In genomic region chr11:61337706-61338268, GRCh38 we compare ENCODE assay signal across 17 cellular contexts.
"Had no signal": no experiment of that assay in that cellular context is flagged by ENCODE, and none has a peak within 500 bp of the region (broad histone marks: within the 10 kb centered on the region; RNA-seq: fewer than 3 reads in every experiment).

No MANE protein-coding gene starts in this region.

- DNase-seq: colonic mucosa; dorsolateral prefrontal cortex; effector memory CD8-positive, alpha-beta T cell; erythroblast; foreskin keratinocyte; left colon; mammary epithelial cell; natural killer cell; occipital lobe; small intestine; stimulated activated CD4-positive, alpha-beta T cell treated with anti-CD3 and anti-CD28 coated beads, Interleukin-12 subunit alpha, Interleukin-12 subunit beta, amount 100 ng/mL, for 4 hours; stimulated activated naive CD4-positive, alpha-beta T cell treated with Interleukin-2 at 50 U/mL for 16 hours; trophoblast cell had no signal

- H3K27ac ChIP-seq: cardiac muscle cell, colonic mucosa, foreskin keratinocyte, hepatocyte, neural progenitor cell had no signal

- H3K27me3 Mint-ChIP-seq: effector memory CD8-positive, alpha-beta T cell had no signal

- H3K4me3 ChIP-seq: cardiac muscle cell, colonic mucosa, dorsolateral prefrontal cortex, hepatocyte, neural progenitor cell had no signal

- H3K27me3 ChIP-seq: cardiac muscle cell, colonic mucosa, dorsolateral prefrontal cortex, foreskin keratinocyte, hepatocyte, neural progenitor cell had no signal

- ATAC-seq: effector memory CD8-positive, alpha-beta T cell; foreskin keratinocyte; left colon; natural killer cell had no signal

- H3K4me3 Mint-ChIP-seq: effector memory CD8-positive, alpha-beta T cell; natural killer cell; neural progenitor cell had no signal

- H3K4me2 ChIP-seq: hepatocyte, neural progenitor cell had no signal

- H3K36me3 ChIP-seq: cardiac muscle cell, colonic mucosa, neural progenitor cell had no signal

- H3K9ac ChIP-seq: neural progenitor cell had no signal

- H3K9me3 ChIP-seq: colonic mucosa had no signal

- H3K4me1 ChIP-seq: colonic mucosa, foreskin keratinocyte had no signal

- H2AFZ ChIP-seq: hepatocyte, neural progenitor cell had no signal

- FAIRE-seq: endothelial cell of umbilical vein, small intestine had no signal

- H3K36me3 Mint-ChIP-seq: natural killer cell had no signal

- H3K9me3 Mint-ChIP-seq: effector memory CD8-positive, alpha-beta T cell; natural killer cell; neural progenitor cell had no signal
